Comparison of ENCODE assay signal across 16 cellular contexts in the genomic region with DNA sequence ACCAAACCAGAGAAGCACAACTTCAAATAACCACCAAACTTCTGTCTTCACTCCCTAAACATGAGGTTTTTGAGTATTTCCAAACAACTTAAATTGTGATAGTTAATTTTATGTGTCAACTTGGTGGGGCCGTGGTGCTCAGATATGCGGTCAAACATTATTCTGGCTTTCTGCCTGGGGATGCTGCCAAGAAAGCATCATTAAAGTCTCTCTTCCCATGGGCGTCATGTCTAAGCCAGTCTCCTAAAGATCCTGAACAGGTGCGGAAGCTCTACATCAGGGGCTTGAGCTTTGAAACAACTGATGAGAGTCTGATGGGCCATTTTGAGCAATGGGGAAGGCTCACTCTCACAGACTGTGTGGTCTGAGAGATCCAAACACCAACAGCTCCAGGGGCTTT. TPM values are rescaled to one million over a fixed set of nuclear protein-coding genes. Genes with fewer than 3 reads are reported as not detected.
"Had no signal": no experiment of that assay in that cellular context is flagged by ENCODE, and none has a peak within 500 bp of the region (broad histone marks: within the 10 kb centered on the region; RNA-seq: fewer than 3 reads in every experiment).

No MANE protein-coding gene starts in this region.

- H3K27ac ChIP-seq: adrenal gland, body of pancreas, left lung, sigmoid colon, suprapubic skin, upper lobe of left lung had no signal

- H3K4me1 ChIP-seq: adrenal gland, body of pancreas, heart left ventricle, left lung had no signal

- H3K9me3 ChIP-seq: adrenal gland, body of pancreas, heart left ventricle, left lung, sigmoid colon, suprapubic skin, upper lobe of left lung had no signal

- DNase-seq: activated naive CD4-positive, alpha-beta T cell treated with anti-CD3 and anti-CD28 coated beads, Interleukin-2, amount 50 U/mL, for 16 hours; adrenal gland; body of pancreas; cortex of kidney; effector CD8-positive, alpha-beta T cell; heart left ventricle; islet precursor cell; left lung; nephron progenitor cell; sigmoid colon; stimulated activated CD4-positive, alpha-beta T cell treated with anti-CD3 and anti-CD28 coated beads, Interleukin-2, amount 100 ng/mL, for 48 hours; stimulated activated naive CD8-positive, alpha-beta T cell treated with anti-CD3 and anti-CD28 coated beads, Interleukin-15, Interleukin-2, amounts not matched to agents 100 U/mL and 50 U/mL, for 24 hours; T-helper 2 cell; upper lobe of left lung had no signal

- H3K27me3 ChIP-seq: adrenal gland, body of pancreas, heart left ventricle, left lung, sigmoid colon, suprapubic skin, upper lobe of left lung had no signal

- H3K36me3 ChIP-seq: adrenal gland, heart left ventricle, left lung, sigmoid colon, suprapubic skin, upper lobe of left lung had no signal

- H3K4me3 ChIP-seq: adrenal gland, body of pancreas, heart left ventricle, left lung, sigmoid colon, suprapubic skin, upper lobe of left lung had no signal

RNA-seq across cellular contexts. Expression of gene SOD3, which starts 24.1 kb away (rescaled TPM):
- total RNA-seq: activated T-helper 2 cell treated with anti-CD3 and anti-CD28 coated beads, Interferon-gamma antibody, Interleukin-2, Interleukin-4, amounts not matched to agents 10 μg/mL and 5 μg/mL and 100 μg/mL, durations not matched to agents 14 hours and 24 hours and 36 hours had no signal
